ENCODE assay signal across 2 cellular contexts in the genomic region with DNA sequence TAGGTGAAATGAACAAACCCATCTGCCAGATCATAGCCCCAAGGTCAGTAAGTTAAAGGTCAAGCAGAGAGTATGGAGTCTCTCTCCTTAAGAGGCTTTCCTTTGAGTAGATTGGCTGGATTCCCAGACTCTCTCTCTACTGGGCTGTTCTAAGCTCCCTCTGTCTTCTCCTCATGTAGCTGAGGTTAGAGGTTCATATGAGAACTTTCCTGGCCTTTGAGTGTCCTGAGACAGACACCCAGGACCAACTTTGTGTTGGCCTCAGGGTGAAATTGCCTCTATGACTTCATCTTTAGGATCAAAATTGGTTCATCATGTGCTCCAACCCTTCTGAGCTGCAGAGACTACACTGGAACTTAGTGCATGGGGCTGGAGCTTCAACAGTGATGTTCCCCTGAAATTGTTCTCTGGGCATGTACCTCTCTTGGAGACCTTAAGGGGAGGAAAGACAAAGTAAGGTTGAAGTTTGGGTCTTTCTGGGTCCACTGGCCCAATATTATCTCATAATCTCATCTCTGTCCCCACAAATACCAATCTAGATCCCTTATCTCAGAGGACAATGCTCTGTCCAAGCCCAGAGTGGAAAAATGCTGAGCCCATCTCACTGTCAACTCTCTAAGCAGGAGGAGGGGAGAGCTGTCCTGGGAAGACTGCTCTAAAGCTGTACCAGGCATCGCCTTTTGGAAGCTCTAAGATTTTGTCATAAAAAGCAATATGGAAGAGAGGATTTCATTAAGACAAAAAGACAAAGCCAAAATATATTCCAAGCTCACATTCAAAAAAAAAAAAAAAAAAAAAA.
TF ChIP-seq lines count a peak whose summit lies in the region.

No MANE protein-coding gene starts in this region.

TF ChIP-seq in A549, 52 proteins besides CTCF, POLR2A, EP300 and RAD21:
- TF ChIP-seq HOXA7 (CRISPR knock-in tag; IDR thresholded peaks at IDR 0.05) (no peak), GATA3 (IDR thresholded peaks at IDR 0.05; ENCODE audit: borderline replicate concordance) (no peak), NR3C1 (IDR thresholded peaks at IDR 0.05) (no peak), KDM1A (IDR thresholded peaks at IDR 0.05; ENCODE audit: low read depth) (no peak), SREBF2 (IDR thresholded peaks at IDR 0.05) (no peak), RNF2 (IDR thresholded peaks at IDR 0.05; ENCODE audit: borderline replicate concordance, low read depth) (no peak), MYC (IDR thresholded peaks at IDR 0.05; ENCODE audit: borderline replicate concordance, low read length) (no peak), JUNB (IDR thresholded peaks at IDR 0.05) (no peak), PHF8 (IDR thresholded peaks at IDR 0.05; ENCODE audit: borderline replicate concordance, low read depth) (no peak), ZNF302 (CRISPR knock-in tag; IDR thresholded peaks at IDR 0.05) (no peak), HOXB13 (CRISPR knock-in tag; IDR thresholded peaks at IDR 0.05; ENCODE audit: low read depth) (no peak), KDM5A (IDR thresholded peaks at IDR 0.05) (no peak), EHMT2 (IDR thresholded peaks at IDR 0.05; ENCODE audit: low read depth) (no peak), ESRRA (IDR thresholded peaks at IDR 0.05; ENCODE audit: borderline replicate concordance, low read length) (no peak), FOSL2 (IDR thresholded peaks at IDR 0.05) (no peak), FOSL2 (CRISPR knock-in tag; IDR thresholded peaks at IDR 0.05) (no peak)
- TF ChIP-seq, protein P1, sequence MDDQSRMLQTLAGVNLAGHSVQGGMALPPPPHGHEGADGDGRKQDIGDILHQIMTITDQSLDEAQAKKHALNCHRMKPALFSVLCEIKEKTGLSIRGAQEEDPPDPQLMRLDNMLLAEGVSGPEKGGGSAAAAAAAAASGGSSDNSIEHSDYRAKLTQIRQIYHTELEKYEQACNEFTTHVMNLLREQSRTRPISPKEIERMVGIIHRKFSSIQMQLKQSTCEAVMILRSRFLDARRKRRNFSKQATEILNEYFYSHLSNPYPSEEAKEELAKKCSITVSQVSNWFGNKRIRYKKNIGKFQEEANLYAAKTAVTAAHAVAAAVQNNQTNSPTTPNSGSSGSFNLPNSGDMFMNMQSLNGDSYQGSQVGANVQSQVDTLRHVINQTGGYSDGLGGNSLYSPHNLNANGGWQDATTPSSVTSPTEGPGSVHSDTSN (IDR thresholded peaks at IDR 0.05): no peak
- TF ChIP-seq, protein P2, sequence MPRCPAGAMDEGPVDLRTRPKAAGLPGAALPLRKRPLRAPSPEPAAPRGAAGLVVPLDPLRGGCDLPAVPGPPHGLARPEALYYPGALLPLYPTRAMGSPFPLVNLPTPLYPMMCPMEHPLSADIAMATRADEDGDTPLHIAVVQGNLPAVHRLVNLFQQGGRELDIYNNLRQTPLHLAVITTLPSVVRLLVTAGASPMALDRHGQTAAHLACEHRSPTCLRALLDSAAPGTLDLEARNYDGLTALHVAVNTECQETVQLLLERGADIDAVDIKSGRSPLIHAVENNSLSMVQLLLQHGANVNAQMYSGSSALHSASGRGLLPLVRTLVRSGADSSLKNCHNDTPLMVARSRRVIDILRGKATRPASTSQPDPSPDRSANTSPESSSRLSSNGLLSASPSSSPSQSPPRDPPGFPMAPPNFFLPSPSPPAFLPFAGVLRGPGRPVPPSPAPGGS (IDR thresholded peaks at IDR 0.05): no peak
- TF ChIP-seq, protein P3, sequence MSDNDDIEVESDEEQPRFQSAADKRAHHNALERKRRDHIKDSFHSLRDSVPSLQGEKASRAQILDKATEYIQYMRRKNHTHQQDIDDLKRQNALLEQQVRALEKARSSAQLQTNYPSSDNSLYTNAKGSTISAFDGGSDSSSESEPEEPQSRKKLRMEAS (IDR thresholded peaks at IDR 0.05): no peak
- TF ChIP-seq, protein P4, sequence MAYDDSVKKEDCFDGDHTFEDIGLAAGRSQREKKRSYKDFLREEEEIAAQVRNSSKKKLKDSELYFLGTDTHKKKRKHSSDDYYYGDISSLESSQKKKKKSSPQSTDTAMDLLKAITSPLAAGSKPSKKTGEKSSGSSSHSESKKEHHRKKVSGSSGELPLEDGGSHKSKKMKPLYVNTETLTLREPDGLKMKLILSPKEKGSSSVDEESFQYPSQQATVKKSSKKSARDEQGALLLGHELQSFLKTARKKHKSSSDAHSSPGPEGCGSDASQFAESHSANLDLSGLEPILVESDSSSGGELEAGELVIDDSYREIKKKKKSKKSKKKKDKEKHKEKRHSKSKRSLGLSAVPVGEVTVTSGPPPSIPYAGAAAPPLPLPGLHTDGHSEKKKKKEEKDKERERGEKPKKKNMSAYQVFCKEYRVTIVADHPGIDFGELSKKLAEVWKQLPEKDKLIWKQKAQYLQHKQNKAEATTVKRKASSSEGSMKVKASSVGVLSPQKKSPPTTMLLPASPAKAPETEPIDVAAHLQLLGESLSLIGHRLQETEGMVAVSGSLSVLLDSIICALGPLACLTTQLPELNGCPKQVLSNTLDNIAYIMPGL (CRISPR knock-in tag; IDR thresholded peaks at IDR 0.05; ENCODE audit: borderline replicate concordance): no peak
- TF ChIP-seq, protein P5, sequence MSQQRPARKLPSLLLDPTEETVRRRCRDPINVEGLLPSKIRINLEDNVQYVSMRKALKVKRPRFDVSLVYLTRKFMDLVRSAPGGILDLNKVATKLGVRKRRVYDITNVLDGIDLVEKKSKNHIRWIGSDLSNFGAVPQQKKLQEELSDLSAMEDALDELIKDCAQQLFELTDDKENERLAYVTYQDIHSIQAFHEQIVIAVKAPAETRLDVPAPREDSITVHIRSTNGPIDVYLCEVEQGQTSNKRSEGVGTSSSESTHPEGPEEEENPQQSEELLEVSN (IDR thresholded peaks at IDR 0.05; ENCODE audit: borderline replicate concordance, low read depth): no peak

TF ChIP-seq in HCT116, 20 proteins besides CTCF, POLR2A, EP300 and RAD21:
- TF ChIP-seq, protein P6, sequence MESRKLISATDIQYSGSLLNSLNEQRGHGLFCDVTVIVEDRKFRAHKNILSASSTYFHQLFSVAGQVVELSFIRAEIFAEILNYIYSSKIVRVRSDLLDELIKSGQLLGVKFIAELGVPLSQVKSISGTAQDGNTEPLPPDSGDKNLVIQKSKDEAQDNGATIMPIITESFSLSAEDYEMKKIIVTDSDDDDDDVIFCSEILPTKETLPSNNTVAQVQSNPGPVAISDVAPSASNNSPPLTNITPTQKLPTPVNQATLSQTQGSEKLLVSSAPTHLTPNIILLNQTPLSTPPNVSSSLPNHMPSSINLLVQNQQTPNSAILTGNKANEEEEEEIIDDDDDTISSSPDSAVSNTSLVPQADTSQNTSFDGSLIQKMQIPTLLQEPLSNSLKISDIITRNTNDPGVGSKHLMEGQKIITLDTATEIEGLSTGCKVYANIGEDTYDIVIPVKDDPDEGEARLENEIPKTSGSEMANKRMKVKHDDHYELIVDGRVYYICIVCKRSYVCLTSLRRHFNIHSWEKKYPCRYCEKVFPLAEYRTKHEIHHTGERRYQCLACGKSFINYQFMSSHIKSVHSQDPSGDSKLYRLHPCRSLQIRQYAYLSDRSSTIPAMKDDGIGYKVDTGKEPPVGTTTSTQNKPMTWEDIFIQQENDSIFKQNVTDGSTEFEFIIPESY (IDR thresholded peaks at IDR 0.05; ENCODE audit: extremely low read depth, insufficient replicate concordance, low read length): no peak
- no peak for TF ChIP-seq EGR1 (IDR thresholded peaks at IDR 0.05; ENCODE audit: low read depth)
- TF ChIP-seq, protein P7, sequence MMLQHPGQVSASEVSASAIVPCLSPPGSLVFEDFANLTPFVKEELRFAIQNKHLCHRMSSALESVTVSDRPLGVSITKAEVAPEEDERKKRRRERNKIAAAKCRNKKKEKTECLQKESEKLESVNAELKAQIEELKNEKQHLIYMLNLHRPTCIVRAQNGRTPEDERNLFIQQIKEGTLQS (IDR thresholded peaks at IDR 0.05): no peak
- no peak for TF ChIP-seq SIN3A (IDR thresholded peaks at IDR 0.05; ENCODE audit: low read depth)
- no peak for TF ChIP-seq FOSL1 (IDR thresholded peaks at IDR 0.05; ENCODE audit: low read depth)
- no peak for TF ChIP-seq EZH2 (IDR thresholded peaks at IDR 0.05)
- no peak for TF ChIP-seq TCF7L2 (IDR thresholded peaks at IDR 0.05; ENCODE audit: borderline replicate concordance, extremely low read depth, insufficient read depth, insufficient read length)
- no peak for TF ChIP-seq CBX3 (IDR thresholded peaks at IDR 0.05; ENCODE audit: low read depth)
- no peak for TF ChIP-seq EZH2phosphoT487 (IDR thresholded peaks at IDR 0.05; ENCODE audit: borderline replicate concordance)
- TF ChIP-seq, protein P3 (IDR thresholded peaks at IDR 0.05): no peak
- TF ChIP-seq JUND (IDR thresholded peaks at IDR 0.05): no peak
- TF ChIP-seq POLR2AphosphoS5 (IDR thresholded peaks at IDR 0.05; ENCODE audit: low read depth, low read length): no peak
- no peak for TF ChIP-seq ELF1 (IDR thresholded peaks at IDR 0.05; ENCODE audit: borderline replicate concordance, low read depth)
- TF ChIP-seq YY1 (IDR thresholded peaks at IDR 0.05; ENCODE audit: extremely low read depth, insufficient replicate concordance, low read depth, low read length): no peak
- no peak for TF ChIP-seq CEBPB (IDR thresholded peaks at IDR 0.05; ENCODE audit: low read depth)
- no peak for TF ChIP-seq SP1 (IDR thresholded peaks at IDR 0.05; ENCODE audit: low read depth)
- no peak for TF ChIP-seq ZFX (IDR thresholded peaks at IDR 0.05)
